ENCODE assay signal across 8 cellular contexts in genomic region chr5:43063731-43064171, GRCh38. TPM values are rescaled to one million over a fixed set of nuclear protein-coding genes. Genes with fewer than 3 reads are reported as not detected.
DNase-seq lines count a peak whose midpoint lies in the region; ATAC-seq and TF ChIP-seq lines count a peak whose summit lies in the region.

No MANE protein-coding gene starts in this region.

- in situ Hi-C loops in Caki2 (cut with HindIII; ENCODE audit: low pct_unique_long_range_greater_than_20kb, low sequenced_read_pairs) = no loop called here

- peak; percentile 64 for DNase-seq in Caki2 (ENCODE audit: low read depth)
- DNase-seq in OCI-LY7 (ENCODE audit: low spot score) = no peak
- no peak for DNase-seq in effector memory CD4-positive, alpha-beta T cell
- DNase-seq in neuronal stem cell (ENCODE audit: low spot score) = no peak
- no peak for DNase-seq in NCI-H748 treated with DMSO at 0.1 percent for 48 hours (lab: John Stamatoyannopoulos, UW)
- DNase-seq in activated CD8-positive, alpha-beta memory T cell treated with anti-CD3 and anti-CD28 coated beads, Interleukin-2, amount 50 U/mL, for 48 hours = no peak

- POLR2A ChIA-PET in OCI-LY7 (lab: Charles Lee) = interaction anchor here (0.5 to 3.4 kb wide), 6 partner anchors 10 to 1179 kb away, joined by 3 to 22 read pairs (median 3); partner anchors contain the start of gene TMEM267

- H3K23ac ChIP-seq in neuronal stem cell (ENCODE audit: low read depth, low read length, poor library complexity) = no peak overlapping the region

- H2BK5ac ChIP-seq in neuronal stem cell (ENCODE audit: low read length) = peak overlapping the region; percentile 71

- peaks cover 1% of the 10 kb centered on the region; the same call in 1 of the 2 replicates for H3K36me3 ChIP-seq in OCI-LY7 (ENCODE audit: insufficient read depth, low read length)
- H3K36me3 ChIP-seq in effector memory CD4-positive, alpha-beta T cell (ENCODE audit: control insufficient read depth, insufficient read depth, low read length) = no peaks in the 10 kb centered on the region
- peaks cover 0 to 6% of the 10 kb centered on the region in 2 donors for H3K36me3 ChIP-seq in neuronal stem cell (replicated peaks in 1 of 2; ENCODE audit: control insufficient read depth in 2 of 2, insufficient read depth in 2 of 2, low read length in 2 of 2)

- TF ChIP-seq CTCF in OCI-LY7 (conservative IDR thresholded peaks at IDR 0.05; ENCODE audit: low read length) = no peak

- H3K9me3 ChIP-seq in OCI-LY7 (ENCODE audit: low read length) = no peaks in the 10 kb centered on the region
- H3K9me3 ChIP-seq in effector memory CD4-positive, alpha-beta T cell (ENCODE audit: control insufficient read depth, low read length) = no peaks in the 10 kb centered on the region
- H3K9me3 ChIP-seq in neuronal stem cell (replicated peaks in 1 of 2; ENCODE audit: control insufficient read depth in 2 of 2, insufficient read depth in 1 of 2, low read depth in 1 of 2, low read length in 2 of 2) = peaks cover 0 to 3% of the 10 kb centered on the region in 2 donors

- peaks cover 3% of the 10 kb centered on the region for H3K79me1 ChIP-seq in neuronal stem cell (ENCODE audit: low read depth, low read length)

- BruUV-seq in OCI-LY7 (replicated peaks; lab: Mats Ljungman, UMichigan) = no TSS peak

- H3K4me1 ChIP-seq in OCI-LY7 (ENCODE audit: insufficient read depth, low read length, poor library complexity, severe bottlenecking) (peaks cover 20% of the 10 kb centered on the region), neuronal stem cell (ENCODE audit: control insufficient read depth in 2 of 2, insufficient read depth in 1 of 2, low read depth in 1 of 2, low read length in 2 of 2) (peaks cover 5 to 7% of the 10 kb centered on the region in 2 donors)
- H3K4me1 ChIP-seq in effector memory CD4-positive, alpha-beta T cell (ENCODE audit: control insufficient read depth, insufficient read depth, low read length, poor library complexity, severe bottlenecking) = peaks cover 16% of the 10 kb centered on the region

- intact Hi-C loops in OCI-LY7 (cut with micrococcal nuclease; ENCODE audit: unreplicated experiment) = loop anchor here (2.0 kb wide), 1 partner anchor 45 kb away; no protein-coding TSS in a partner anchor

- peak overlapping the region; percentile 54 for H2BK15ac ChIP-seq in neuronal stem cell (ENCODE audit: low read length)

- no peak overlapping the region for H4K91ac ChIP-seq in neuronal stem cell (ENCODE audit: low read depth, low read length, poor library complexity)

- H2AK5ac ChIP-seq in neuronal stem cell (ENCODE audit: low read depth, low read length) = peak overlapping the region; percentile 71

- H3K27ac ChIP-seq in OCI-LY7 (ENCODE audit: low read depth, low read length, poor library complexity, severe bottlenecking) (peak overlapping the region; percentile 92), neuronal stem cell (replicated peaks; ENCODE audit: low read length) (no peak overlapping the region)
- peak overlapping the region; percentile 97 for H3K27ac ChIP-seq in effector memory CD4-positive, alpha-beta T cell (ENCODE audit: insufficient read depth, low read length, poor library complexity, severe bottlenecking)

- no peak overlapping the region for H4K8ac ChIP-seq in neuronal stem cell (ENCODE audit: low read depth, low read length)

- WGBS in neuronal stem cell (ENCODE audit: extremely low coverage in 2 of 2, insufficient read length in 2 of 2, insufficient replicate concordance in 1 of 2), 2 donors = no CpG with 5 or more reads among the region's 12 CpGs

- H3K79me2 ChIP-seq in OCI-LY7 (ENCODE audit: insufficient read depth, low read depth, low read length) = peaks cover 25% of the 10 kb centered on the region

- H3K4ac ChIP-seq in neuronal stem cell (ENCODE audit: low read length) = no peak overlapping the region

- H2BK120ac ChIP-seq in neuronal stem cell (ENCODE audit: low read depth, low read length) = no peak overlapping the region

- no peaks in the 10 kb centered on the region for H3K9me2 ChIP-seq in OCI-LY7 (ENCODE audit: insufficient read depth, low read length)

- no peak overlapping the region for H3K14ac ChIP-seq in neuronal stem cell (ENCODE audit: low read length)

- peak overlapping the region; percentile 85 for H3K4me3 ChIP-seq in OCI-LY7 (ENCODE audit: low read depth, low read length, poor library complexity, severe bottlenecking)
- no peak overlapping the region for H3K4me3 ChIP-seq in effector memory CD4-positive, alpha-beta T cell (ENCODE audit: insufficient read depth, low read depth, low read length, poor library complexity, severe bottlenecking)
- H3K4me3 ChIP-seq in neuronal stem cell (ENCODE audit: low read length in 2 of 2) = no peak overlapping the region

- peak overlapping the region; percentile 81 for H3K18ac ChIP-seq in neuronal stem cell (ENCODE audit: low read length)

- H3K4me2 ChIP-seq in OCI-LY7 (ENCODE audit: low read length) (peak overlapping the region; percentile 91), neuronal stem cell (ENCODE audit: insufficient read depth, low read length, poor library complexity, severe bottlenecking) (no peak overlapping the region)

- CTCF ChIA-PET in OCI-LY7 (lab: Charles Lee; ENCODE audit: unreplicated experiment) = no interaction called here

- no peak overlapping the region; the same call in 1 of the 2 replicates for H2AFZ ChIP-seq in OCI-LY7 (ENCODE audit: low read length)
- H2AFZ ChIP-seq in neuronal stem cell (ENCODE audit: low read length) = no peak overlapping the region

- no peak overlapping the region for H2BK12ac ChIP-seq in neuronal stem cell (ENCODE audit: low read length)

- no peaks in the 10 kb centered on the region for H3K27me3 ChIP-seq in effector memory CD4-positive, alpha-beta T cell (replicated peaks; ENCODE audit: control insufficient read depth, insufficient read depth, low read length, poor library complexity, severe bottlenecking)
- peaks cover 0 to 1% (median 0%) of the 10 kb centered on the region in 3 experiments for H3K27me3 ChIP-seq in neuronal stem cell (ENCODE audit: control insufficient read depth in 3 of 3, insufficient read depth in 3 of 3, low read depth in 1 of 3, low read length in 3 of 3)

- ATAC-seq in HG03571 (IDR thresholded peaks at IDR 0.05; ENCODE audit: unreplicated experiment) (no peak), HG02870 (IDR thresholded peaks at IDR 0.05; ENCODE audit: unreplicated experiment) (no peak)

- no peaks in the 10 kb centered on the region for H4K20me1 ChIP-seq in OCI-LY7 (ENCODE audit: insufficient read depth, low read length)

- no peak overlapping the region for H3K9ac ChIP-seq in neuronal stem cell (ENCODE audit: low read depth, low read length, poor library complexity)

RNA-seq across cellular contexts. Expression of gene ANXA2R, which starts 23.6 kb away (rescaled TPM):
- 1.7 TPM in 1 of 2 replicates, not detected in the other for total RNA-seq in Caki2 (2014; rRNA removed; shearing (Covaris generic); ENCODE audit: low replicate concordance)
- total RNA-seq in OCI-LY7 (2014; rRNA removed; shearing (Covaris generic)) = 13.5 and 15.4 TPM in 2 replicates
- 11.4 and 15.1 TPM in 2 replicates for total RNA-seq in OCI-LY7 (2022)
- 0.07 TPM for polyA plus RNA-seq in neuronal stem cell (2013, experiment 1 of 2)
- 0.07 TPM for polyA plus RNA-seq in neuronal stem cell (2013, experiment 2 of 2)

RNA-seq across cellular contexts. Expression of gene ZNF131, which starts 57.0 kb away (rescaled TPM):
- 29.9 and 41.8 TPM in 2 replicates for total RNA-seq in Caki2 (2014; rRNA removed; shearing (Covaris generic); ENCODE audit: low replicate concordance)
- total RNA-seq in OCI-LY7 (2014; rRNA removed; shearing (Covaris generic)) = 59.0 and 61.0 TPM in 2 replicates
- 59.4 and 62.9 TPM in 2 replicates for total RNA-seq in OCI-LY7 (2022)
- 45.8 TPM for polyA plus RNA-seq in neuronal stem cell (2013, experiment 1 of 2)
- 47.8 TPM for polyA plus RNA-seq in neuronal stem cell (2013, experiment 2 of 2)
